Comparison of ENCODE assay signal across 15 cellular contexts in genomic region chr4:113505057-113505456, GRCh38.
DNase-seq lines count a peak whose midpoint lies in the region; ATAC-seq, FAIRE-seq and TF ChIP-seq lines count a peak whose summit lies in the region.
"Had no signal": no experiment of that assay in that cellular context is flagged by ENCODE, and none has a peak within 500 bp of the region (broad histone marks: within the 10 kb centered on the region; RNA-seq: fewer than 3 reads in every experiment).

No MANE protein-coding gene starts in this region.

- no peaks in the 10 kb centered on the region for H3K9me1 ChIP-seq in keratinocyte (ENCODE audit: control insufficient read depth, extremely low read depth, insufficient read depth, low read length)

- no peak for DNase-seq in heart left ventricle
- no peak for DNase-seq in left cardiac atrium
- DNase-seq in heart right ventricle: no peak
- no peak for DNase-seq in keratinocyte (ENCODE audit: low read depth, low spot score)
- DNase-seq in A172 (ENCODE audit: low spot score): no peak
- DNase-seq in activated effector memory CD4-positive, alpha-beta T cell treated with anti-CD3 and anti-CD28 coated beads, Interleukin-2, amount 50 U/mL, for 16 hours: no peak
- DNase-seq in NCI-H510A treated with DMSO at 0.1 percent for 48 hours (lab: John Stamatoyannopoulos, UW): no peak
- DNase-seq: BE2C; CD4-positive, alpha-beta memory T cell; DMS79; GOT3; H9 had no signal

- H3K79me2 ChIP-seq in keratinocyte (ENCODE audit: control insufficient read depth, insufficient read depth, low read length): no peaks in the 10 kb centered on the region

- intact Hi-C loops in heart left ventricle (cut with DNase I) (loop anchor here in 1 of 10 donors (10.0 kb wide), 1 partner anchor 50 kb away; no protein-coding TSS in a partner anchor), left cardiac atrium (cut with DNase I) (no loop called here), heart right ventricle (cut with DNase I) (no loop called here)

- WGBS in heart left ventricle, 4 donors: 58 to 66% (median 62%) methylated on average over 5 of the region's 5 CpGs
- 42 to 73% methylated on average over 5 of the region's 5 CpGs for WGBS in heart right ventricle, 2 donors

- H3K9ac ChIP-seq in keratinocyte (ENCODE audit: control insufficient read depth, extremely low read depth, insufficient read depth, low read length): no peak overlapping the region

- ATAC-seq in heart left ventricle (peak; percentile 50 to 74 (median 60)), left cardiac atrium (no peak), heart right ventricle (peak in 5 of 8 donors; percentile 44 to 76 (median 63))
- ATAC-seq: A549, GM12878 had no signal

- FAIRE-seq in keratinocyte (lab: Jason Lieb, UNC): peak; percentile 9
- FAIRE-seq: A549, GM12878 had no signal

- peaks cover 0 to 16% (median 4%) of the 10 kb centered on the region in 12 donors for H3K4me1 ChIP-seq in heart left ventricle
- H3K4me1 ChIP-seq in heart right ventricle: peaks cover 0 to 21% (median 4%) of the 10 kb centered on the region in 9 donors
- H3K4me1 ChIP-seq in keratinocyte (ENCODE audit: control insufficient read depth, extremely low read depth, insufficient read depth, low read length): no peaks in the 10 kb centered on the region
- H3K4me1 ChIP-seq: A549, BE2C had no signal

- dilution Hi-C loops in keratinocyte (cut with MboI; ENCODE audit: extremely low pct_ligation_motif_present, low sequenced_read_pairs): no loop called here

- H3K4me2 ChIP-seq in keratinocyte (ENCODE audit: control insufficient read depth, extremely low read depth, insufficient read depth, low read depth, low read length): no peak overlapping the region
- H3K4me2 ChIP-seq: A549 had no signal

- H3K36me3 ChIP-seq in heart left ventricle: peaks cover 0 to 53% (median 36%) of the 10 kb centered on the region in 9 donors
- peaks cover 0 to 69% (median 0%) of the 10 kb centered on the region in 9 donors for H3K36me3 ChIP-seq in heart right ventricle
- no peaks in the 10 kb centered on the region for H3K36me3 ChIP-seq in keratinocyte (ENCODE audit: control insufficient read depth in 2 of 2, extremely low read depth in 1 of 2, insufficient read depth in 2 of 2, low read length in 2 of 2)
- H3K36me3 ChIP-seq: BE2C had no signal

- TF ChIP-seq CTCF in heart left ventricle (IDR thresholded peaks at IDR 0.05) (no peak), heart right ventricle (IDR thresholded peaks at IDR 0.05) (no peak), keratinocyte (optimal IDR thresholded peaks at IDR 0.05 in 1 of 3, IDR thresholded peaks at IDR 0.05 in 1 of 3, conservative IDR thresholded peaks at IDR 0.05 in 1 of 3; ENCODE audit: extremely low read depth in 1 of 3, insufficient read depth in 2 of 3, low read length in 3 of 3) (no peak)

- no peak overlapping the region for H3K27ac ChIP-seq in heart left ventricle
- H3K27ac ChIP-seq in heart right ventricle: peak overlapping the region in 1 of 10 donors; percentile 23
- H3K27ac ChIP-seq in keratinocyte (ENCODE audit: control insufficient read depth, insufficient read depth, low read length): no peak overlapping the region
- H3K27ac ChIP-seq: A549, C4-2B had no signal

- no peak for TF ChIP-seq POLR2A in heart left ventricle (IDR thresholded peaks at IDR 0.05)

- H3K27me3 ChIP-seq in heart left ventricle (no peaks in the 10 kb centered on the region), heart right ventricle (no peaks in the 10 kb centered on the region), keratinocyte (ENCODE audit: control insufficient read depth, extremely low read depth, insufficient read depth, low read length) (no peaks in the 10 kb centered on the region)
- H3K27me3 ChIP-seq: BE2C had no signal

- H3K4me3 ChIP-seq in heart left ventricle (no peak overlapping the region), heart right ventricle (no peak overlapping the region), keratinocyte (ENCODE audit: control insufficient read depth in 2 of 3, extremely low read depth in 1 of 3, insufficient read depth in 2 of 3, low read depth in 1 of 3, low read length in 3 of 3) (no peak overlapping the region)
- H3K4me3 ChIP-seq: A549, GM12878 had no signal

- no peaks in the 10 kb centered on the region for H4K20me1 ChIP-seq in keratinocyte (ENCODE audit: control insufficient read depth, extremely low read depth, insufficient read depth, low read length)

- H3K9me3 ChIP-seq in heart left ventricle (no peaks in the 10 kb centered on the region), heart right ventricle (no peaks in the 10 kb centered on the region), keratinocyte (ENCODE audit: control insufficient read depth, low read depth, low read length) (no peaks in the 10 kb centered on the region)
- H3K9me3 ChIP-seq: A549, BE2C had no signal

- H2AFZ ChIP-seq in keratinocyte (ENCODE audit: control insufficient read depth, low read length): no peak overlapping the region

Comparison
In these comparisons a context has a peak if more than half of its experiments do, and no peak if none do; other contexts are left out.
1. ATAC-seq: peak in heart left ventricle (4 of 4) and heart right ventricle (5 of 8); none in left cardiac atrium (0 of 2).